15 cellular contexts compared by ENCODE assay signal in genomic region chr5:144369001-144369400, GRCh38.
DNase-seq lines count a peak whose midpoint lies in the region; ATAC-seq, FAIRE-seq and TF ChIP-seq lines count a peak whose summit lies in the region.
"Had no signal": no experiment of that assay in that cellular context is flagged by ENCODE, and none has a peak within 500 bp of the region (broad histone marks: within the 10 kb centered on the region; RNA-seq: fewer than 3 reads in every experiment).

No MANE protein-coding gene starts in this region.

- H3K4me2 ChIP-seq in osteoblast (ENCODE audit: insufficient read depth, low read length) = no peak overlapping the region
- H3K4me2 ChIP-seq: GM23338 had no signal

- no peak overlapping the region for H3K4me3 Mint-ChIP-seq in T-cell
- H3K4me3 Mint-ChIP-seq in activated CD4-positive, alpha-beta memory T cell treated with anti-CD3 and anti-CD28 coated beads, Interleukin-2, amount 10 ng/mL, durations not matched to agents 7 days and 5 days = no peak overlapping the region
- H3K4me3 Mint-ChIP-seq in glutamatergic neuron (ENCODE audit: unreplicated experiment) = no peak overlapping the region
- H3K4me3 Mint-ChIP-seq: activated T-cell treated with anti-CD3 and anti-CD28 coated beads, Interleukin-2, amount 50 U/mL, for 72 hours; GM23338 had no signal

- no peak overlapping the region for H2AFZ ChIP-seq in osteoblast (ENCODE audit: low read length)

- H3K27ac Mint-ChIP-seq in T-cell (no peak overlapping the region), glutamatergic neuron (ENCODE audit: unreplicated experiment) (no peak overlapping the region)
- H3K27ac Mint-ChIP-seq in activated CD4-positive, alpha-beta memory T cell treated with anti-CD3 and anti-CD28 coated beads, Interleukin-2, amount 10 ng/mL, durations not matched to agents 7 days and 5 days = no peak overlapping the region
- H3K27ac Mint-ChIP-seq: activated T-cell treated with anti-CD3 and anti-CD28 coated beads, Interleukin-2, amount 50 U/mL, for 72 hours; GM23338 had no signal

- CTCF ChIA-PET in T-cell (lab: Charles Lee) = no interaction called here
- CTCF ChIA-PET in activated CD4-positive, alpha-beta memory T cell treated with anti-CD3 and anti-CD28 coated beads, Interleukin-2, amount 10 ng/mL, durations not matched to agents 7 days and 5 days (lab: Charles Lee) = no interaction called here

- DNase-seq in NCI-H2029 (lab: John Stamatoyannopoulos, UW) (peak; percentile 86), kidney (peak; percentile 51), T-cell (no peak), glutamatergic neuron (no peak), osteoblast (ENCODE audit: insufficient read length, low spot score, missing footprints) (no peak)
- no peak for DNase-seq in activated CD4-positive, alpha-beta memory T cell treated with anti-CD3 and anti-CD28 coated beads, Interleukin-2, amount 10 ng/mL, durations not matched to agents 7 days and 5 days
- DNase-seq: activated CD4-positive, CD25-positive, alpha-beta regulatory T cell; activated T-cell treated with anti-CD3 and anti-CD28 coated beads, Interleukin-2, amount 50 U/mL, for 72 hours; brain microvascular endothelial cell; Calu3 had no signal

- H3K9ac ChIP-seq in kidney (ENCODE audit: low read length in 2 of 2) = no peak overlapping the region

- no peaks in the 10 kb centered on the region for H3K79me2 ChIP-seq in osteoblast (ENCODE audit: insufficient read depth, low read length)

- no peak for TF ChIP-seq CTCF in kidney (IDR thresholded peaks at IDR 0.05; ENCODE audit: borderline replicate concordance, extremely low read depth, insufficient read depth)
- no peak for TF ChIP-seq CTCF in glutamatergic neuron (IDR thresholded peaks at IDR 0.05; ENCODE audit: partially characterized antibody, unreplicated experiment)
- no peak for TF ChIP-seq CTCF in osteoblast (IDR thresholded peaks at IDR 0.05; ENCODE audit: extremely low read depth, low read depth, low read length)

- no peak for TF ChIP-seq POLR2A in GM18505 (IDR thresholded peaks at IDR 0.05; ENCODE audit: borderline replicate concordance, extremely low read depth, insufficient read depth, insufficient read length)

- H3K36me3 Mint-ChIP-seq in T-cell = no peaks in the 10 kb centered on the region
- H3K36me3 Mint-ChIP-seq in activated CD4-positive, alpha-beta memory T cell treated with anti-CD3 and anti-CD28 coated beads, Interleukin-2, amount 10 ng/mL, durations not matched to agents 7 days and 5 days (ENCODE audit: low read depth) = no peaks in the 10 kb centered on the region
- H3K36me3 Mint-ChIP-seq in glutamatergic neuron (ENCODE audit: unreplicated experiment) = no peaks in the 10 kb centered on the region

- ATAC-seq in GM18505 (IDR thresholded peaks at IDR 0.05; ENCODE audit: unreplicated experiment) (peak; percentile 96), HG02759 (IDR thresholded peaks at IDR 0.05; ENCODE audit: unreplicated experiment) (peak; percentile 87), T-cell (replicated peaks in 1 of 4) (no peak)
- ATAC-seq: activated T-cell treated with anti-CD3 and anti-CD28 coated beads, Interleukin-2, amount 50 U/mL, for 72 hours had no signal

- no peaks in the 10 kb centered on the region for H4K20me1 ChIP-seq in osteoblast (ENCODE audit: insufficient read depth, low read length)

- POLR2A ChIA-PET in T-cell (lab: Charles Lee) = no interaction called here
- POLR2A ChIA-PET in activated CD4-positive, alpha-beta memory T cell treated with anti-CD3 and anti-CD28 coated beads, Interleukin-2, amount 10 ng/mL, durations not matched to agents 7 days and 5 days (lab: Charles Lee) = no interaction called here

- no peak for FAIRE-seq in kidney (lab: Jason Lieb, UNC)
- FAIRE-seq: endometrium, urothelium cell line had no signal

- no peaks in the 10 kb centered on the region for H3K27me3 ChIP-seq in osteoblast (ENCODE audit: insufficient read depth, low read length)
- H3K27me3 ChIP-seq: brain microvascular endothelial cell had no signal

- H3K4me1 Mint-ChIP-seq in T-cell (no peaks in the 10 kb centered on the region), glutamatergic neuron (ENCODE audit: low read depth, unreplicated experiment) (no peaks in the 10 kb centered on the region)
- H3K4me1 Mint-ChIP-seq in activated CD4-positive, alpha-beta memory T cell treated with anti-CD3 and anti-CD28 coated beads, Interleukin-2, amount 10 ng/mL, durations not matched to agents 7 days and 5 days = no peaks in the 10 kb centered on the region

- H3K9me3 Mint-ChIP-seq in T-cell = peaks cover 0 to 4% (median 0%) of the 10 kb centered on the region in 3 donors
- no peaks in the 10 kb centered on the region for H3K9me3 Mint-ChIP-seq in activated CD4-positive, alpha-beta memory T cell treated with anti-CD3 and anti-CD28 coated beads, Interleukin-2, amount 10 ng/mL, durations not matched to agents 7 days and 5 days
- peaks cover 2% of the 10 kb centered on the region for H3K9me3 Mint-ChIP-seq in glutamatergic neuron (ENCODE audit: unreplicated experiment)
- H3K9me3 Mint-ChIP-seq: GM23338 had no signal

- H3K27me3 Mint-ChIP-seq in T-cell (peaks cover 2 to 9% of the 10 kb centered on the region in 2 donors), glutamatergic neuron (ENCODE audit: unreplicated experiment) (no peaks in the 10 kb centered on the region)
- no peaks in the 10 kb centered on the region for H3K27me3 Mint-ChIP-seq in activated CD4-positive, alpha-beta memory T cell treated with anti-CD3 and anti-CD28 coated beads, Interleukin-2, amount 10 ng/mL, durations not matched to agents 7 days and 5 days

- H3K4me1 ChIP-seq in kidney (ENCODE audit: control insufficient read depth in 1 of 2, insufficient read depth in 1 of 2, low read depth in 1 of 2, low read length in 2 of 2) (no peaks in the 10 kb centered on the region), osteoblast (ENCODE audit: insufficient read depth, low read length) (no peaks in the 10 kb centered on the region)

- H3K9me3 ChIP-seq in kidney (ENCODE audit: control insufficient read depth in 1 of 2, low read length in 2 of 2) (no peaks in the 10 kb centered on the region), osteoblast (ENCODE audit: low read depth, low read length) (no peaks in the 10 kb centered on the region)

- H3K27ac ChIP-seq in kidney (ENCODE audit: low read depth in 2 of 2, low read length in 2 of 2) = no peak overlapping the region
- H3K27ac ChIP-seq in osteoblast (ENCODE audit: low read depth, low read length) = no peak overlapping the region
- H3K27ac ChIP-seq: brain microvascular endothelial cell had no signal

- H3K36me3 ChIP-seq in kidney (ENCODE audit: control insufficient read depth in 1 of 2, insufficient read depth in 2 of 2, low read length in 2 of 2) = no peaks in the 10 kb centered on the region
- no peaks in the 10 kb centered on the region for H3K36me3 ChIP-seq in osteoblast (ENCODE audit: insufficient read depth, low read length)
- H3K36me3 ChIP-seq: brain microvascular endothelial cell had no signal

- intact Hi-C loops in kidney (cut with DNase I) = no loop called here

- H3K4me3 ChIP-seq in kidney (ENCODE audit: low read length in 2 of 2) (no peak overlapping the region), osteoblast (ENCODE audit: insufficient read depth, low read length) (no peak overlapping the region)
- H3K4me3 ChIP-seq: GM23338 had no signal

Comparison
In these comparisons a context has a peak if more than half of its experiments do, and no peak if none do; other contexts are left out.
1. ATAC-seq: peak in GM18505 (single experiment) and HG02759 (single experiment); none in T-cell (0 of 4).
2. DNase-seq: peak in NCI-H2029 (single experiment) and kidney (single experiment); none in T-cell (0 of 34), activated CD4-positive, alpha-beta memory T cell treated with anti-CD3 and anti-CD28 coated beads, Interleukin-2, amount 10 ng/mL, durations not matched to agents 7 days and 5 days (single experiment), glutamatergic neuron (single experiment) and osteoblast (single experiment).